ENCODE assay signal across 23 cellular contexts in the genomic region with DNA sequence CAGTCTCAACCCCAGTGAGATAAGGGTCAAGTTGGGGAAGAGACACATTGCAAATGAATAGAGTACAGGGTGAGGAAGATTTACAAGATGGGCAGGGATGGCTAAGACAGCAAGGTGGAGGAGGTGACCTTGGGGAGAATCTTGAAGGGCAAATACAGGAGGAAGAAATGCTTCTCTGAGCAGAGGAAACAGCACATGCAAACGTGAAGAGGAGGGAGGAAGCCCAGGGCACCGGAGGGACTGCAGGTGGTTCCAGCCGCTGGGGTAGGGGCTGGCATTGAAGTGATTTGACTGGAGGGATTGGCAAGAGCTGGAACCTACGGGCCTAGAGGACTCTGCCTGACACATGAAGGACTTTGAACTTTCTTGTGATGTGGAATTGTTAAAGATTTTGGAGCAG. TPM values are rescaled to one million over a fixed set of nuclear protein-coding genes. Genes with fewer than 3 reads are reported as not detected.
"Had no signal": no experiment of that assay in that cellular context is flagged by ENCODE, and none has a peak within 500 bp of the region (broad histone marks: within the 10 kb centered on the region; RNA-seq: fewer than 3 reads in every experiment).

No MANE protein-coding gene starts in this region.

- H3K27me3 ChIP-seq: ascending aorta had no signal

- H3K36me3 Mint-ChIP-seq: activated naive CD4-positive, alpha-beta T cell treated with anti-CD3 and anti-CD28 coated beads, Interleukin-2, amount 50 U/mL, for 24 hours; brain had no signal

- DNase-seq: activated CD4-positive, alpha-beta T cell treated with anti-CD3 and anti-CD28 coated beads for 4 hours; activated CD8-positive, alpha-beta memory T cell treated with anti-CD3 and anti-CD28 coated beads, Interleukin-2, amount 50 U/mL, for 4 hours; activated CD8-positive, alpha-beta T cell treated with anti-CD3 and anti-CD28 coated beads for 36 hours; activated naive CD4-positive, alpha-beta T cell; activated T-cell treated with anti-CD3 and anti-CD28 coated beads, Interleukin-2, amount 50 U/mL, for 72 hours; amniotic stem cell; MM.1S; NCI-H1105 treated with DMSO at 0.1 percent for 48 hours; NCI-H146; NCI-H187 treated with DMSO at 0.1 percent for 48 hours; NCI-H2081 treated with DMSO at 0.1 percent for 48 hours; NCI-H446; NCI-H524; PC-9; SHP77 treated with DMSO at 0.1 percent for 48 hours had no signal

- H3K9me3 ChIP-seq: ascending aorta had no signal

- H3K4me3 ChIP-seq: ascending aorta, PC-9 had no signal

- H3K27ac ChIP-seq: ascending aorta, PC-9 had no signal

- H3K4me3 Mint-ChIP-seq: activated CD8-positive, alpha-beta T cell treated with anti-CD3 and anti-CD28 coated beads for 36 hours; activated naive CD4-positive, alpha-beta T cell treated with anti-CD3 and anti-CD28 coated beads, Interleukin-2, amount 50 U/mL, for 24 hours; activated T-cell treated with anti-CD3 and anti-CD28 coated beads, Interleukin-2, amount 50 U/mL, for 72 hours; brain; central memory CD8-positive, alpha-beta T cell; T-helper 1 cell treated with Interleukin-12 subunit alpha and Interleukin-12 subunit beta and Interleukin-4 antibody, amounts not matched to agents 30 μg/mL and 1 μg/mL, for 36 hours had no signal

- H3K36me3 ChIP-seq: ascending aorta had no signal

- H3K4me1 ChIP-seq: ascending aorta had no signal

- H3K4me2 ChIP-seq: PC-9 had no signal

- H3K9me3 Mint-ChIP-seq: activated CD8-positive, alpha-beta T cell treated with anti-CD3 and anti-CD28 coated beads for 36 hours; activated naive CD4-positive, alpha-beta T cell treated with anti-CD3 and anti-CD28 coated beads, Interleukin-2, amount 50 U/mL, for 24 hours; activated T-cell treated with anti-CD3 and anti-CD28 coated beads, Interleukin-2, amount 50 U/mL, for 72 hours; activated T-helper 2 cell treated with anti-CD3 and anti-CD28 coated beads, Interferon-gamma antibody, Interleukin-2, Interleukin-4, amounts not matched to agents 10 μg/mL and 5 μg/mL and 100 μg/mL, durations not matched to agents 14 hours and 24 hours and 36 hours; brain; central memory CD8-positive, alpha-beta T cell; T-helper 1 cell treated with Interleukin-12 subunit alpha and Interleukin-12 subunit beta and Interleukin-4 antibody, amounts not matched to agents 30 μg/mL and 1 μg/mL, for 36 hours had no signal

- H3K27ac Mint-ChIP-seq: activated CD8-positive, alpha-beta T cell treated with anti-CD3 and anti-CD28 coated beads for 36 hours; activated T-cell treated with anti-CD3 and anti-CD28 coated beads, Interleukin-2, amount 50 U/mL, for 72 hours; activated T-helper 2 cell treated with anti-CD3 and anti-CD28 coated beads, Interferon-gamma antibody, Interleukin-2, Interleukin-4, amounts not matched to agents 10 μg/mL and 5 μg/mL and 100 μg/mL, durations not matched to agents 14 hours and 24 hours and 36 hours; brain; T-helper 1 cell treated with Interleukin-12 subunit alpha and Interleukin-12 subunit beta and Interleukin-4 antibody, amounts not matched to agents 30 μg/mL and 1 μg/mL, for 36 hours had no signal

- ATAC-seq: activated CD4-positive, CD25-positive, alpha-beta regulatory T cell treated with anti-CD3 and anti-CD28 coated beads, Interleukin-2, amount 50 U/mL, for 24 hours; activated CD8-positive, alpha-beta T cell treated with anti-CD3 and anti-CD28 coated beads for 36 hours; activated T-cell treated with anti-CD3 and anti-CD28 coated beads, Interleukin-2, amount 50 U/mL, for 72 hours had no signal

- H2AFZ ChIP-seq: PC-9 had no signal

RNA-seq across cellular contexts. Expression of a gene that starts 14.6 kb away (rescaled TPM):
- total RNA-seq: SK-MEL-5 had no signal
